13 cellular contexts compared by ENCODE assay signal in genomic region chr7:88396295-88396947, GRCh38.
DNase-seq lines count a peak whose midpoint lies in the region; ATAC-seq and TF ChIP-seq lines count a peak whose summit lies in the region.
"Had no signal": no experiment of that assay in that cellular context is flagged by ENCODE, and none has a peak within 500 bp of the region (broad histone marks: within the 10 kb centered on the region; RNA-seq: fewer than 3 reads in every experiment).

No MANE protein-coding gene starts in this region.

- H3K4me1 Mint-ChIP-seq in activated CD4-positive, alpha-beta T cell treated with anti-CD3 and anti-CD28 coated beads, Interleukin-2, amount 10 ng/mL, durations not matched to agents 24 days and 14 days = peaks cover 8% of the 10 kb centered on the region

- 76 to 88% methylated on average over 2 of the region's 2 CpGs for WGBS in sigmoid colon, 2 donors

- H3K36me3 Mint-ChIP-seq in activated CD4-positive, alpha-beta T cell treated with anti-CD3 and anti-CD28 coated beads, Interleukin-2, amount 10 ng/mL, durations not matched to agents 24 days and 14 days (ENCODE audit: low read depth) = no peaks in the 10 kb centered on the region
- H3K36me3 Mint-ChIP-seq: activated naive CD8-positive, alpha-beta T cell had no signal

- peak; percentile 43 for DNase-seq in pulmonary artery endothelial cell (ENCODE audit: low read depth, low spot score)
- DNase-seq in NCI-H510A (lab: John Stamatoyannopoulos, UW) = no peak
- no peak for DNase-seq in activated CD4-positive, alpha-beta T cell treated with anti-CD3 and anti-CD28 coated beads, Interleukin-2, amount 10 ng/mL, durations not matched to agents 24 days and 14 days
- DNase-seq in NCI-H2171 treated with DMSO at 0.1 percent for 48 hours (lab: John Stamatoyannopoulos, UW) = no peak
- DNase-seq in sigmoid colon = no peak
- DNase-seq: activated CD4-positive, CD25-positive, alpha-beta regulatory T cell; effector CD4-positive, alpha-beta T cell; NCI-H1436; upper lobe of left lung had no signal

- H3K27me3 ChIP-seq in sigmoid colon = no peaks in the 10 kb centered on the region
- H3K27me3 ChIP-seq: upper lobe of left lung had no signal

- ATAC-seq in GM19025 (IDR thresholded peaks at IDR 0.05; ENCODE audit: low read depth, unreplicated experiment) = peak; percentile 53
- peak; percentile 81 for ATAC-seq in GM21723 (IDR thresholded peaks at IDR 0.05; ENCODE audit: unreplicated experiment)
- ATAC-seq in HG03342 (IDR thresholded peaks at IDR 0.05; ENCODE audit: unreplicated experiment) = peak; percentile 82

- no peaks in the 10 kb centered on the region for H3K9me3 ChIP-seq in sigmoid colon
- H3K9me3 ChIP-seq: upper lobe of left lung had no signal

- H3K36me3 ChIP-seq in sigmoid colon = no peaks in the 10 kb centered on the region
- H3K36me3 ChIP-seq: upper lobe of left lung had no signal

- no peak overlapping the region for H3K27ac ChIP-seq in sigmoid colon

- H3K27ac Mint-ChIP-seq in activated CD4-positive, alpha-beta T cell treated with anti-CD3 and anti-CD28 coated beads, Interleukin-2, amount 10 ng/mL, durations not matched to agents 24 days and 14 days = no peak overlapping the region
- H3K27ac Mint-ChIP-seq: activated naive CD8-positive, alpha-beta T cell had no signal

- H3K27me3 Mint-ChIP-seq in activated CD4-positive, alpha-beta T cell treated with anti-CD3 and anti-CD28 coated beads, Interleukin-2, amount 10 ng/mL, durations not matched to agents 24 days and 14 days = peaks cover 5% of the 10 kb centered on the region

- H3K4me3 ChIP-seq in sigmoid colon = no peak overlapping the region
- H3K4me3 ChIP-seq: upper lobe of left lung had no signal

- intact Hi-C loops in activated CD4-positive, alpha-beta T cell treated with anti-CD3 and anti-CD28 coated beads, Interleukin-2, amount 10 ng/mL, durations not matched to agents 24 days and 14 days (cut with micrococcal nuclease) = no loop called here
- intact Hi-C loops in sigmoid colon (cut with DNase I) = no loop called here

- TF ChIP-seq CTCF in sigmoid colon (IDR thresholded peaks at IDR 0.05) = no peak

- no peak for TF ChIP-seq POLR2A in sigmoid colon (IDR thresholded peaks at IDR 0.05)

- no peak for TF ChIP-seq EP300 in sigmoid colon (IDR thresholded peaks at IDR 0.05)

- no peak overlapping the region for H3K4me3 Mint-ChIP-seq in activated CD4-positive, alpha-beta T cell treated with anti-CD3 and anti-CD28 coated beads, Interleukin-2, amount 10 ng/mL, durations not matched to agents 24 days and 14 days
- H3K4me3 Mint-ChIP-seq: activated naive CD8-positive, alpha-beta T cell had no signal

- H3K9me3 Mint-ChIP-seq in activated CD4-positive, alpha-beta T cell treated with anti-CD3 and anti-CD28 coated beads, Interleukin-2, amount 10 ng/mL, durations not matched to agents 24 days and 14 days = no peaks in the 10 kb centered on the region

- H3K4me1 ChIP-seq in sigmoid colon = no peaks in the 10 kb centered on the region
- H3K4me1 ChIP-seq: upper lobe of left lung had no signal
